In the genomic region with DNA sequence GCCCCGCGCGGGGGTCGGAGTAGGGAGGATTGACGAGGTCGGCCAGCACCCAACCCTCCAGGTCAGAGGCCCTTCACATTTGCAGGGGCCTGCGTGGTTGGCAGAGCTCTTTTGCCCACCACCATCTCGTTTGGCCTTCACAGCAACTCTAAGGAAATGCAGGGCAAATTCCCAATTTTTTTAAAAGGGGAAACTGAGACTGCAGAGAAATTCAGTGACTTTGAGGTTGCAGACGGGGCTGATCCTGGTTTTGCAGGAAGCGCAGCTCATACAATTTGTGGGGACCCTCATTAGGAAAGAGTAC, we compare ENCODE assay signal across 1 cellular context.
TF ChIP-seq lines count a peak whose summit lies in the region.

No MANE protein-coding gene starts in this region.

TF ChIP-seq in HEK293, 187 proteins besides CTCF, POLR2A, EP300 and RAD21 (continued from another document and continues in another):
- TF ChIP-seq, protein P1, sequence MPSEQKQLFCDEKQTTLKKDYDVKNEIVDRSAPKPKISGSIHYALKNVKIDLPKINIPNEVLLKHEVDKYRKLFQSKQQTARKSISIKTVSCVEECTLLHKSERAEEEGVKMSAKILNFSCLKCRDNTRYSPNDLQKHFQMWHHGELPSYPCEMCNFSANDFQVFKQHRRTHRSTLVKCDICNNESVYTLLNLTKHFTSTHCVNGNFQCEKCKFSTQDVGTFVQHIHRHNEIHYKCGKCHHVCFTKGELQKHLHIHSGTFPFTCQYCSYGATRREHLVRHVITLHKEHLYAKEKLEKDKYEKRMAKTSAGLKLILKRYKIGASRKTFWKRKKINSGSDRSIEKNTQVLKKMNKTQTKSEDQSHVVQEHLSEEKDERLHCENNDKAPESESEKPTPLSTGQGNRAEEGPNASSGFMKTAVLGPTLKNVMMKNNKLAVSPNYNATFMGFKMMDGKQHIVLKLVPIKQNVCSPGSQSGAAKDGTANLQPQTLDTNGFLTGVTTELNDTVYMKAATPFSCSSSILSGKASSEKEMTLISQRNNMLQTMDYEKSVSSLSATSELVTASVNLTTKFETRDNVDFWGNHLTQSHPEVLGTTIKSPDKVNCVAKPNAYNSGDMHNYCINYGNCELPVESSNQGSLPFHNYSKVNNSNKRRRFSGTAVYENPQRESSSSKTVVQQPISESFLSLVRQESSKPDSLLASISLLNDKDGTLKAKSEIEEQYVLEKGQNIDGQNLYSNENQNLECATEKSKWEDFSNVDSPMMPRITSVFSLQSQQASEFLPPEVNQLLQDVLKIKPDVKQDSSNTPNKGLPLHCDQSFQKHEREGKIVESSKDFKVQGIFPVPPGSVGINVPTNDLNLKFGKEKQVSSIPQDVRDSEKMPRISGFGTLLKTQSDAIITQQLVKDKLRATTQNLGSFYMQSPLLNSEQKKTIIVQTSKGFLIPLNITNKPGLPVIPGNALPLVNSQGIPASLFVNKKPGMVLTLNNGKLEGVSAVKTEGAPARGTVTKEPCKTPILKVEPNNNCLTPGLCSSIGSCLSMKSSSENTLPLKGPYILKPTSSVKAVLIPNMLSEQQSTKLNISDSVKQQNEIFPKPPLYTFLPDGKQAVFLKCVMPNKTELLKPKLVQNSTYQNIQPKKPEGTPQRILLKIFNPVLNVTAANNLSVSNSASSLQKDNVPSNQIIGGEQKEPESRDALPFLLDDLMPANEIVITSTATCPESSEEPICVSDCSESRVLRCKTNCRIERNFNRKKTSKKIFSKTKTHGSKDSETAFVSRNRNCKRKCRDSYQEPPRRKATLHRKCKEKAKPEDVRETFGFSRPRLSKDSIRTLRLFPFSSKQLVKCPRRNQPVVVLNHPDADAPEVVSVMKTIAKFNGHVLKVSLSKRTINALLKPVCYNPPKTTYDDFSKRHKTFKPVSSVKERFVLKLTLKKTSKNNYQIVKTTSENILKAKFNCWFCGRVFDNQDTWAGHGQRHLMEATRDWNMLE (tag by site-specific recombination; conservative IDR thresholded peaks at IDR 0.05; ENCODE audit: low read depth): peak; percentile 5; the same call in 1 of the 2 replicates
- TF ChIP-seq, protein P2, sequence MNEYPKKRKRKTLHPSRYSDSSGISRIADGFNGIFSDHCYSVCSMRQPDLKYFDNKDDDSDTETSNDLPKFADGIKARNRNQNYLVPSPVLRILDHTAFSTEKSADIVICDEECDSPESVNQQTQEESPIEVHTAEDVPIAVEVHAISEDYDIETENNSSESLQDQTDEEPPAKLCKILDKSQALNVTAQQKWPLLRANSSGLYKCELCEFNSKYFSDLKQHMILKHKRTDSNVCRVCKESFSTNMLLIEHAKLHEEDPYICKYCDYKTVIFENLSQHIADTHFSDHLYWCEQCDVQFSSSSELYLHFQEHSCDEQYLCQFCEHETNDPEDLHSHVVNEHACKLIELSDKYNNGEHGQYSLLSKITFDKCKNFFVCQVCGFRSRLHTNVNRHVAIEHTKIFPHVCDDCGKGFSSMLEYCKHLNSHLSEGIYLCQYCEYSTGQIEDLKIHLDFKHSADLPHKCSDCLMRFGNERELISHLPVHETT (tag by site-specific recombination; IDR thresholded peaks at IDR 0.05): 0 out of 2 replicates have a peak, but pooled peaks have one; percentile 28
- TF ChIP-seq ZNF37A (tag by site-specific recombination; IDR thresholded peaks at IDR 0.05) (no peak), ZNF585B (tag by site-specific recombination; IDR thresholded peaks at IDR 0.05) (no peak), ZNF10 (tag by site-specific recombination; IDR thresholded peaks at IDR 0.05) (no peak), ZNF670 (tag by site-specific recombination; IDR thresholded peaks at IDR 0.05; ENCODE audit: low read depth) (no peak), ZNF660 (tag by site-specific recombination; IDR thresholded peaks at IDR 0.05) (no peak), GLI4 (tag by site-specific recombination; IDR thresholded peaks at IDR 0.05) (0 out of 2 replicates have a peak, but pooled peaks have one; percentile 1), ZNF610 (tag by site-specific recombination; IDR thresholded peaks at IDR 0.05; ENCODE audit: borderline replicate concordance) (peak; percentile 9; the same call in 1 of the 2 replicates), SP3 (tag by site-specific recombination; IDR thresholded peaks at IDR 0.05) (peak; percentile 8; the same call in 1 of the 2 replicates), ZNF157 (tag by site-specific recombination; IDR thresholded peaks at IDR 0.05) (no peak), ZBTB8A (tag by site-specific recombination; IDR thresholded peaks at IDR 0.05) (no peak; the same call in none of the 2 replicates), ZNF221 (tag by site-specific recombination; IDR thresholded peaks at IDR 0.05; ENCODE audit: borderline replicate concordance) (no peak), SALL2 (tag by site-specific recombination; IDR thresholded peaks at IDR 0.05; ENCODE audit: borderline replicate concordance) (no peak), ZNF2 (tag by site-specific recombination; IDR thresholded peaks at IDR 0.05) (peak; percentile 19; the same call in 1 of the 2 replicates), ZNF596 (tag by site-specific recombination; IDR thresholded peaks at IDR 0.05) (no peak), ZNF341 (tag by site-specific recombination; IDR thresholded peaks at IDR 0.05; ENCODE audit: low read depth) (0 out of 2 replicates have a peak, but pooled peaks have one; percentile 7), KLF7 (tag by site-specific recombination; IDR thresholded peaks at IDR 0.05; ENCODE audit: borderline replicate concordance) (peak; percentile 16; the same call in 1 of the 2 replicates), ZNF121 (tag by site-specific recombination; IDR thresholded peaks at IDR 0.05) (no peak), GLIS1 (tag by site-specific recombination; IDR thresholded peaks at IDR 0.05) (0 out of 2 replicates have a peak, but pooled peaks have one; percentile 42), MZF1 (tag by site-specific recombination; IDR thresholded peaks at IDR 0.05; ENCODE audit: borderline replicate concordance) (no peak; the same call in 1 of the 2 replicates), ZNF211 (tag by site-specific recombination; IDR thresholded peaks at IDR 0.05; ENCODE audit: low read depth) (no peak), ZNF23 (tag by site-specific recombination; IDR thresholded peaks at IDR 0.05; ENCODE audit: borderline replicate concordance) (no peak), YY2 (tag by site-specific recombination; IDR thresholded peaks at IDR 0.05) (no peak), ZNF707 (tag by site-specific recombination; IDR thresholded peaks at IDR 0.05) (no peak)
- TF ChIP-seq, protein P3, sequence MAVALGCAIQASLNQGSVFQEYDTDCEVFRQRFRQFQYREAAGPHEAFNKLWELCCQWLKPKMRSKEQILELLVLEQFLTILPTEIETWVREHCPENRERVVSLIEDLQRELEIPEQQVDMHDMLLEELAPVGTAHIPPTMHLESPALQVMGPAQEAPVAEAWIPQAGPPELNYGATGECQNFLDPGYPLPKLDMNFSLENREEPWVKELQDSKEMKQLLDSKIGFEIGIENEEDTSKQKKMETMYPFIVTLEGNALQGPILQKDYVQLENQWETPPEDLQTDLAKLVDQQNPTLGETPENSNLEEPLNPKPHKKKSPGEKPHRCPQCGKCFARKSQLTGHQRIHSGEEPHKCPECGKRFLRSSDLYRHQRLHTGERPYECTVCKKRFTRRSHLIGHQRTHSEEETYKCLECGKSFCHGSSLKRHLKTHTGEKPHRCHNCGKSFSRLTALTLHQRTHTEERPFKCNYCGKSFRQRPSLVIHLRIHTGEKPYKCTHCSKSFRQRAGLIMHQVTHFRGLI (tag by site-specific recombination; IDR thresholded peaks at IDR 0.05): 0 out of 2 replicates have a peak, but pooled peaks have one; percentile 6
- TF ChIP-seq, protein P4, sequence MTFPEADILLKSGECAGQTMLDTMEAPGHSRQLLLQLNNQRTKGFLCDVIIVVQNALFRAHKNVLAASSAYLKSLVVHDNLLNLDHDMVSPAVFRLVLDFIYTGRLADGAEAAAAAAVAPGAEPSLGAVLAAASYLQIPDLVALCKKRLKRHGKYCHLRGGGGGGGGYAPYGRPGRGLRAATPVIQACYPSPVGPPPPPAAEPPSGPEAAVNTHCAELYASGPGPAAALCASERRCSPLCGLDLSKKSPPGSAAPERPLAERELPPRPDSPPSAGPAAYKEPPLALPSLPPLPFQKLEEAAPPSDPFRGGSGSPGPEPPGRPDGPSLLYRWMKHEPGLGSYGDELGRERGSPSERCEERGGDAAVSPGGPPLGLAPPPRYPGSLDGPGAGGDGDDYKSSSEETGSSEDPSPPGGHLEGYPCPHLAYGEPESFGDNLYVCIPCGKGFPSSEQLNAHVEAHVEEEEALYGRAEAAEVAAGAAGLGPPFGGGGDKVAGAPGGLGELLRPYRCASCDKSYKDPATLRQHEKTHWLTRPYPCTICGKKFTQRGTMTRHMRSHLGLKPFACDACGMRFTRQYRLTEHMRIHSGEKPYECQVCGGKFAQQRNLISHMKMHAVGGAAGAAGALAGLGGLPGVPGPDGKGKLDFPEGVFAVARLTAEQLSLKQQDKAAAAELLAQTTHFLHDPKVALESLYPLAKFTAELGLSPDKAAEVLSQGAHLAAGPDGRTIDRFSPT (tag by site-specific recombination; IDR thresholded peaks at IDR 0.05): 0 out of 2 replicates have a peak, but pooled peaks have one; percentile 0
- TF ChIP-seq, protein P5, sequence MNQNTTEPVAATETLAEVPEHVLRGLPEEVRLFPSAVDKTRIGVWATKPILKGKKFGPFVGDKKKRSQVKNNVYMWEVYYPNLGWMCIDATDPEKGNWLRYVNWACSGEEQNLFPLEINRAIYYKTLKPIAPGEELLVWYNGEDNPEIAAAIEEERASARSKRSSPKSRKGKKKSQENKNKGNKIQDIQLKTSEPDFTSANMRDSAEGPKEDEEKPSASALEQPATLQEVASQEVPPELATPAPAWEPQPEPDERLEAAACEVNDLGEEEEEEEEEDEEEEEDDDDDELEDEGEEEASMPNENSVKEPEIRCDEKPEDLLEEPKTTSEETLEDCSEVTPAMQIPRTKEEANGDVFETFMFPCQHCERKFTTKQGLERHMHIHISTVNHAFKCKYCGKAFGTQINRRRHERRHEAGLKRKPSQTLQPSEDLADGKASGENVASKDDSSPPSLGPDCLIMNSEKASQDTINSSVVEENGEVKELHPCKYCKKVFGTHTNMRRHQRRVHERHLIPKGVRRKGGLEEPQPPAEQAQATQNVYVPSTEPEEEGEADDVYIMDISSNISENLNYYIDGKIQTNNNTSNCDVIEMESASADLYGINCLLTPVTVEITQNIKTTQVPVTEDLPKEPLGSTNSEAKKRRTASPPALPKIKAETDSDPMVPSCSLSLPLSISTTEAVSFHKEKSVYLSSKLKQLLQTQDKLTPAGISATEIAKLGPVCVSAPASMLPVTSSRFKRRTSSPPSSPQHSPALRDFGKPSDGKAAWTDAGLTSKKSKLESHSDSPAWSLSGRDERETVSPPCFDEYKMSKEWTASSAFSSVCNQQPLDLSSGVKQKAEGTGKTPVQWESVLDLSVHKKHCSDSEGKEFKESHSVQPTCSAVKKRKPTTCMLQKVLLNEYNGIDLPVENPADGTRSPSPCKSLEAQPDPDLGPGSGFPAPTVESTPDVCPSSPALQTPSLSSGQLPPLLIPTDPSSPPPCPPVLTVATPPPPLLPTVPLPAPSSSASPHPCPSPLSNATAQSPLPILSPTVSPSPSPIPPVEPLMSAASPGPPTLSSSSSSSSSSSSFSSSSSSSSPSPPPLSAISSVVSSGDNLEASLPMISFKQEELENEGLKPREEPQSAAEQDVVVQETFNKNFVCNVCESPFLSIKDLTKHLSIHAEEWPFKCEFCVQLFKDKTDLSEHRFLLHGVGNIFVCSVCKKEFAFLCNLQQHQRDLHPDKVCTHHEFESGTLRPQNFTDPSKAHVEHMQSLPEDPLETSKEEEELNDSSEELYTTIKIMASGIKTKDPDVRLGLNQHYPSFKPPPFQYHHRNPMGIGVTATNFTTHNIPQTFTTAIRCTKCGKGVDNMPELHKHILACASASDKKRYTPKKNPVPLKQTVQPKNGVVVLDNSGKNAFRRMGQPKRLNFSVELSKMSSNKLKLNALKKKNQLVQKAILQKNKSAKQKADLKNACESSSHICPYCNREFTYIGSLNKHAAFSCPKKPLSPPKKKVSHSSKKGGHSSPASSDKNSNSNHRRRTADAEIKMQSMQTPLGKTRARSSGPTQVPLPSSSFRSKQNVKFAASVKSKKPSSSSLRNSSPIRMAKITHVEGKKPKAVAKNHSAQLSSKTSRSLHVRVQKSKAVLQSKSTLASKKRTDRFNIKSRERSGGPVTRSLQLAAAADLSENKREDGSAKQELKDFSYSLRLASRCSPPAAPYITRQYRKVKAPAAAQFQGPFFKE (tag by site-specific recombination; IDR thresholded peaks at IDR 0.05; ENCODE audit: borderline replicate concordance): 0 out of 2 replicates have a peak, but pooled peaks have one; percentile 58
- TF ChIP-seq, protein P6, sequence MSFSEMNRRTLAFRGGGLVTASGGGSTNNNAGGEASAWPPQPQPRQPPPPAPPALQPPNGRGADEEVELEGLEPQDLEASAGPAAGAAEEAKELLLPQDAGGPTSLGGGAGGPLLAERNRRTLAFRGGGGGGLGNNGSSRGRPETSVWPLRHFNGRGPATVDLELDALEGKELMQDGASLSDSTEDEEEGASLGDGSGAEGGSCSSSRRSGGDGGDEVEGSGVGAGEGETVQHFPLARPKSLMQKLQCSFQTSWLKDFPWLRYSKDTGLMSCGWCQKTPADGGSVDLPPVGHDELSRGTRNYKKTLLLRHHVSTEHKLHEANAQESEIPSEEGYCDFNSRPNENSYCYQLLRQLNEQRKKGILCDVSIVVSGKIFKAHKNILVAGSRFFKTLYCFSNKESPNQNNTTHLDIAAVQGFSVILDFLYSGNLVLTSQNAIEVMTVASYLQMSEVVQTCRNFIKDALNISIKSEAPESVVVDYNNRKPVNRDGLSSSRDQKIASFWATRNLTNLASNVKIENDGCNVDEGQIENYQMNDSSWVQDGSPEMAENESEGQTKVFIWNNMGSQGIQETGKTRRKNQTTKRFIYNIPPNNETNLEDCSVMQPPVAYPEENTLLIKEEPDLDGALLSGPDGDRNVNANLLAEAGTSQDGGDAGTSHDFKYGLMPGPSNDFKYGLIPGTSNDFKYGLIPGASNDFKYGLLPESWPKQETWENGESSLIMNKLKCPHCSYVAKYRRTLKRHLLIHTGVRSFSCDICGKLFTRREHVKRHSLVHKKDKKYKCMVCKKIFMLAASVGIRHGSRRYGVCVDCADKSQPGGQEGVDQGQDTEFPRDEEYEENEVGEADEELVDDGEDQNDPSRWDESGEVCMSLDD (tag by site-specific recombination; IDR thresholded peaks at IDR 0.05): peak; percentile 1; the same call in 1 of the 2 replicates
